Comparison of ENCODE assay signal across 16 cellular contexts in genomic region chr1:153951183-153951582, GRCh38. TPM values are rescaled to one million over a fixed set of nuclear protein-coding genes. Genes with fewer than 3 reads are reported as not detected.
DNase-seq lines count a peak whose midpoint lies in the region; ATAC-seq and TF ChIP-seq lines count a peak whose summit lies in the region.
"Had no signal": no experiment of that assay in that cellular context is flagged by ENCODE, and none has a peak within 500 bp of the region (broad histone marks: within the 10 kb centered on the region; RNA-seq: fewer than 3 reads in every experiment).

No MANE protein-coding gene starts in this region.

- H3K36me3 Mint-ChIP-seq in activated CD4-positive, alpha-beta memory T cell treated with anti-CD3 and anti-CD28 coated beads for 36 hours: peaks cover 38% of the 10 kb centered on the region
- H3K36me3 Mint-ChIP-seq in activated CD4-positive, alpha-beta memory T cell treated with anti-CD3 and anti-CD28 coated beads, Interleukin-2, amount 10 ng/mL, durations not matched to agents 7 days and 5 days (ENCODE audit: low read depth): peaks cover 66% of the 10 kb centered on the region
- H3K36me3 Mint-ChIP-seq in CD4-positive, alpha-beta T cell (ENCODE audit: low read depth): peaks cover 70% of the 10 kb centered on the region
- H3K36me3 Mint-ChIP-seq in activated naive CD8-positive, alpha-beta T cell: peaks cover 7% of the 10 kb centered on the region
- peaks cover 0 to 36% (median 20%) of the 10 kb centered on the region in 5 donors for H3K36me3 Mint-ChIP-seq in naive thymus-derived CD4-positive, alpha-beta T cell
- H3K36me3 Mint-ChIP-seq in Caco-2 (ENCODE audit: insufficient read depth, unreplicated experiment): peaks cover 52% of the 10 kb centered on the region

- no peaks in the 10 kb centered on the region for H3K9me3 ChIP-seq in CD4-positive, alpha-beta T cell (ENCODE audit: control insufficient read depth, low read length)
- H3K9me3 ChIP-seq in naive thymus-derived CD4-positive, alpha-beta T cell (ENCODE audit: control insufficient read depth in 2 of 3, low read length in 3 of 3): no peaks in the 10 kb centered on the region
- no peaks in the 10 kb centered on the region for H3K9me3 ChIP-seq in Caco-2
- H3K9me3 ChIP-seq: BLaER1 had no signal

- no peaks in the 10 kb centered on the region for H3K9me3 Mint-ChIP-seq in activated CD4-positive, alpha-beta memory T cell treated with anti-CD3 and anti-CD28 coated beads for 36 hours
- H3K9me3 Mint-ChIP-seq in activated CD4-positive, alpha-beta memory T cell treated with anti-CD3 and anti-CD28 coated beads, Interleukin-2, amount 10 ng/mL, durations not matched to agents 7 days and 5 days: no peaks in the 10 kb centered on the region
- H3K9me3 Mint-ChIP-seq in CD4-positive, alpha-beta T cell: no peaks in the 10 kb centered on the region
- no peaks in the 10 kb centered on the region for H3K9me3 Mint-ChIP-seq in activated naive CD8-positive, alpha-beta T cell (ENCODE audit: low read depth)
- no peaks in the 10 kb centered on the region for H3K9me3 Mint-ChIP-seq in naive thymus-derived CD4-positive, alpha-beta T cell
- H3K9me3 Mint-ChIP-seq in Caco-2 (ENCODE audit: unreplicated experiment): no peaks in the 10 kb centered on the region

- peaks cover 22% of the 10 kb centered on the region for H3K4me1 Mint-ChIP-seq in activated CD4-positive, alpha-beta memory T cell treated with anti-CD3 and anti-CD28 coated beads for 36 hours (ENCODE audit: low read depth)
- H3K4me1 Mint-ChIP-seq in activated CD4-positive, alpha-beta memory T cell treated with anti-CD3 and anti-CD28 coated beads, Interleukin-2, amount 10 ng/mL, durations not matched to agents 7 days and 5 days: peaks cover 28% of the 10 kb centered on the region
- peaks cover 32% of the 10 kb centered on the region for H3K4me1 Mint-ChIP-seq in CD4-positive, alpha-beta T cell (ENCODE audit: low read depth)
- peaks cover 31% of the 10 kb centered on the region for H3K4me1 Mint-ChIP-seq in activated naive CD8-positive, alpha-beta T cell (ENCODE audit: low read depth)
- H3K4me1 Mint-ChIP-seq in naive thymus-derived CD4-positive, alpha-beta T cell: peaks cover 19 to 45% (median 32%) of the 10 kb centered on the region in 7 donors
- peaks cover 21% of the 10 kb centered on the region for H3K4me1 Mint-ChIP-seq in Caco-2 (ENCODE audit: low read depth, unreplicated experiment)

- POLR2A ChIA-PET in activated CD4-positive, alpha-beta memory T cell treated with anti-CD3 and anti-CD28 coated beads for 36 hours (lab: Charles Lee): interaction anchor here (0.9 kb wide), 1 partner anchor 11 kb away, joined by 3 read pairs; no protein-coding TSS in a partner anchor
- POLR2A ChIA-PET in activated CD4-positive, alpha-beta memory T cell treated with anti-CD3 and anti-CD28 coated beads, Interleukin-2, amount 10 ng/mL, durations not matched to agents 7 days and 5 days (lab: Charles Lee): interaction anchor here (0.6 to 1.3 kb wide), 3 partner anchors 11 to 28 kb away, joined by 3 read pairs; partner anchors contain the start of gene JTB
- POLR2A ChIA-PET in CD4-positive, alpha-beta T cell (lab: Charles Lee): no interaction called here
- POLR2A ChIA-PET in naive thymus-derived CD4-positive, alpha-beta T cell (lab: Charles Lee): no interaction called here
- POLR2A ChIA-PET in Caco-2 (lab: Charles Lee): no interaction called here

- H3K4me1 ChIP-seq in naive thymus-derived CD4-positive, alpha-beta T cell (ENCODE audit: control insufficient read depth in 2 of 2, insufficient read depth in 2 of 2, low read length in 2 of 2): peaks cover 17 to 28% of the 10 kb centered on the region in 2 donors
- H3K4me1 ChIP-seq in Caco-2: peaks cover 17% of the 10 kb centered on the region

- no peaks in the 10 kb centered on the region for H3K27me3 Mint-ChIP-seq in activated CD4-positive, alpha-beta memory T cell treated with anti-CD3 and anti-CD28 coated beads for 36 hours
- H3K27me3 Mint-ChIP-seq in activated CD4-positive, alpha-beta memory T cell treated with anti-CD3 and anti-CD28 coated beads, Interleukin-2, amount 10 ng/mL, durations not matched to agents 7 days and 5 days: no peaks in the 10 kb centered on the region
- H3K27me3 Mint-ChIP-seq in CD4-positive, alpha-beta T cell: no peaks in the 10 kb centered on the region
- H3K27me3 Mint-ChIP-seq in activated naive CD8-positive, alpha-beta T cell: no peaks in the 10 kb centered on the region
- H3K27me3 Mint-ChIP-seq in naive thymus-derived CD4-positive, alpha-beta T cell: no peaks in the 10 kb centered on the region
- H3K27me3 Mint-ChIP-seq in Caco-2 (ENCODE audit: insufficient read depth, unreplicated experiment): no peaks in the 10 kb centered on the region

- H3K4me3 ChIP-seq in naive thymus-derived CD4-positive, alpha-beta T cell (ENCODE audit: low read length): no peak overlapping the region
- H3K4me3 ChIP-seq in Caco-2 (ENCODE audit: low read depth, low read length): no peak overlapping the region
- H3K4me3 ChIP-seq: BLaER1 had no signal

- CTCF ChIA-PET in activated CD4-positive, alpha-beta memory T cell treated with anti-CD3 and anti-CD28 coated beads for 36 hours (lab: Charles Lee): interaction anchor here (1.0 kb wide), 1 partner anchor 153 kb away, joined by 3 read pairs; no protein-coding TSS in a partner anchor
- CTCF ChIA-PET in activated CD4-positive, alpha-beta memory T cell treated with anti-CD3 and anti-CD28 coated beads, Interleukin-2, amount 10 ng/mL, durations not matched to agents 7 days and 5 days (lab: Charles Lee): interaction anchor here (1.0 kb wide), 1 partner anchor 36 kb away, joined by 3 read pairs; no protein-coding TSS in a partner anchor
- CTCF ChIA-PET in CD4-positive, alpha-beta T cell (lab: Charles Lee): no interaction called here
- CTCF ChIA-PET in naive thymus-derived CD4-positive, alpha-beta T cell (lab: Charles Lee): no interaction called here
- CTCF ChIA-PET in Caco-2 (lab: Charles Lee): no interaction called here

- no peak for TF ChIP-seq CTCF in CD4-positive, alpha-beta T cell (IDR thresholded peaks at IDR 0.05)
- no peak for TF ChIP-seq CTCF in Caco-2 (IDR thresholded peaks at IDR 0.05; ENCODE audit: insufficient read depth in 1 of 2, low read depth in 1 of 2, low read length in 1 of 2, severe bottlenecking in 1 of 2, unreplicated experiment in 1 of 2)

- no peaks in the 10 kb centered on the region for H3K27me3 ChIP-seq in CD4-positive, alpha-beta T cell (ENCODE audit: control insufficient read depth, insufficient read depth, low read length)
- no peaks in the 10 kb centered on the region for H3K27me3 ChIP-seq in naive thymus-derived CD4-positive, alpha-beta T cell (ENCODE audit: control insufficient read depth in 2 of 2, insufficient read depth in 2 of 2, low read length in 2 of 2)
- no peaks in the 10 kb centered on the region for H3K27me3 ChIP-seq in Caco-2 (replicated peaks; ENCODE audit: control insufficient read depth, insufficient read depth, low read length)
- H3K27me3 ChIP-seq: BLaER1 had no signal

- ATAC-seq in CD4-positive, alpha-beta T cell (ENCODE audit: poor library complexity): no peak
- no peak for ATAC-seq in naive thymus-derived CD4-positive, alpha-beta T cell
- no peak for ATAC-seq in GM18909 (IDR thresholded peaks at IDR 0.05; ENCODE audit: poor library complexity, unreplicated experiment)

- DNase-seq in activated CD4-positive, alpha-beta memory T cell treated with anti-CD3 and anti-CD28 coated beads for 36 hours: no peak
- DNase-seq in activated CD4-positive, alpha-beta memory T cell treated with anti-CD3 and anti-CD28 coated beads, Interleukin-2, amount 10 ng/mL, durations not matched to agents 7 days and 5 days: no peak
- no peak for DNase-seq in CD4-positive, alpha-beta T cell
- DNase-seq in naive thymus-derived CD4-positive, alpha-beta T cell: no peak
- no peak for DNase-seq in Caco-2
- no peak for DNase-seq in NCI-H2029 (lab: John Stamatoyannopoulos, UW)
- DNase-seq: 8988T, DND-41, GOT3, NCI-H187, NCI-H446 treated with DMSO at 0.1 percent for 48 hours, NCI-H748 treated with DMSO at 0.1 percent for 48 hours, RPMI8226 had no signal

- intact Hi-C loops in activated CD4-positive, alpha-beta memory T cell treated with anti-CD3 and anti-CD28 coated beads for 36 hours (cut with micrococcal nuclease): no loop called here
- intact Hi-C loops in CD4-positive, alpha-beta T cell (cut with DNase I, micrococcal nuclease): no loop called here
- intact Hi-C loops in naive thymus-derived CD4-positive, alpha-beta T cell (cut with micrococcal nuclease): no loop called here
- intact Hi-C loops in Caco-2 (cut with micrococcal nuclease; ENCODE audit: unreplicated experiment): no loop called here

- no peak overlapping the region for H3K4me3 Mint-ChIP-seq in activated CD4-positive, alpha-beta memory T cell treated with anti-CD3 and anti-CD28 coated beads for 36 hours
- H3K4me3 Mint-ChIP-seq in activated CD4-positive, alpha-beta memory T cell treated with anti-CD3 and anti-CD28 coated beads, Interleukin-2, amount 10 ng/mL, durations not matched to agents 7 days and 5 days: no peak overlapping the region
- H3K4me3 Mint-ChIP-seq in CD4-positive, alpha-beta T cell: no peak overlapping the region
- no peak overlapping the region for H3K4me3 Mint-ChIP-seq in activated naive CD8-positive, alpha-beta T cell
- peak overlapping the region in 1 of 10 donors; percentile 41 for H3K4me3 Mint-ChIP-seq in naive thymus-derived CD4-positive, alpha-beta T cell
- no peak overlapping the region for H3K4me3 Mint-ChIP-seq in Caco-2 (ENCODE audit: unreplicated experiment)

- peak overlapping the region; percentile 16 for H3K27ac Mint-ChIP-seq in activated CD4-positive, alpha-beta memory T cell treated with anti-CD3 and anti-CD28 coated beads for 36 hours
- no peak overlapping the region for H3K27ac Mint-ChIP-seq in activated CD4-positive, alpha-beta memory T cell treated with anti-CD3 and anti-CD28 coated beads, Interleukin-2, amount 10 ng/mL, durations not matched to agents 7 days and 5 days
- peak overlapping the region; percentile 40 for H3K27ac Mint-ChIP-seq in CD4-positive, alpha-beta T cell
- peak overlapping the region; percentile 55 for H3K27ac Mint-ChIP-seq in activated naive CD8-positive, alpha-beta T cell
- peak overlapping the region in 8 of 9 donors; percentile 2 to 89 (median 66) for H3K27ac Mint-ChIP-seq in naive thymus-derived CD4-positive, alpha-beta T cell
- H3K27ac Mint-ChIP-seq in Caco-2 (ENCODE audit: unreplicated experiment): no peak overlapping the region

- peaks cover 27 to 72% (median 41%) of the 10 kb centered on the region in 3 experiments for H3K36me3 ChIP-seq in naive thymus-derived CD4-positive, alpha-beta T cell (ENCODE audit: control insufficient read depth in 2 of 3, insufficient read depth in 3 of 3, low read length in 3 of 3)
- H3K36me3 ChIP-seq in Caco-2 (ENCODE audit: control insufficient read depth, insufficient read depth, low read length): peaks cover 6% of the 10 kb centered on the region

- no TSS peak for BruUV-seq in Caco-2 (replicated peaks; lab: Mats Ljungman, UMichigan)

- no peak overlapping the region for H3K27ac ChIP-seq in CD4-positive, alpha-beta T cell (ENCODE audit: low read depth, low read length)
- H3K27ac ChIP-seq in naive thymus-derived CD4-positive, alpha-beta T cell (ENCODE audit: low read depth, low read length): no peak overlapping the region
- H3K27ac ChIP-seq: BLaER1 had no signal

RNA-seq across cellular contexts. Expression of gene DENND4B, which starts 4.7 kb away (rescaled TPM):
- 100 to 1,000 TPM in 1 of 2 experiments, 10 to 100 TPM in 1; 98.1 to 108 TPM for total RNA-seq in activated CD4-positive, alpha-beta memory T cell treated with anti-CD3 and anti-CD28 coated beads for 36 hours
- 100 to 1,000 TPM; 159 to 166 TPM for total RNA-seq in activated CD4-positive, alpha-beta memory T cell treated with anti-CD3 and anti-CD28 coated beads, Interleukin-2, amount 10 ng/mL, durations not matched to agents 7 days and 5 days
- total RNA-seq in CD4-positive, alpha-beta T cell: 10 to 100 TPM; 87.0 to 98.7 TPM
- total RNA-seq in naive thymus-derived CD4-positive, alpha-beta T cell: 100 to 1,000 TPM; 148 to 223 (median 197) TPM
- 10 to 100 TPM; 12.5 to 27.0 TPM for polyA plus RNA-seq in naive thymus-derived CD4-positive, alpha-beta T cell
- 78.2 and 79.0 TPM in 2 replicates for total RNA-seq in Caco-2 (2022)

RNA-seq across cellular contexts. Expression of gene CRTC2, which starts 7.2 kb away (rescaled TPM):
- 10 to 100 TPM; 60.8 to 78.0 TPM for total RNA-seq in activated CD4-positive, alpha-beta memory T cell treated with anti-CD3 and anti-CD28 coated beads for 36 hours
- total RNA-seq in activated CD4-positive, alpha-beta memory T cell treated with anti-CD3 and anti-CD28 coated beads, Interleukin-2, amount 10 ng/mL, durations not matched to agents 7 days and 5 days: 100 to 1,000 TPM; 107 TPM
- total RNA-seq in CD4-positive, alpha-beta T cell: 100 to 1,000 TPM; 147 to 152 TPM
- total RNA-seq in naive thymus-derived CD4-positive, alpha-beta T cell: 100 to 1,000 TPM in 4 of 5 experiments, 10 to 100 TPM in 1; 86.1 to 157 (median 119) TPM
- 10 to 100 TPM; 25.2 to 44.8 TPM for polyA plus RNA-seq in naive thymus-derived CD4-positive, alpha-beta T cell
- 24.4 and 30.8 TPM in 2 replicates for total RNA-seq in Caco-2 (2022)

RNA-seq across cellular contexts. Expression of gene SLC39A1, which starts 12.2 kb away (rescaled TPM):
- 10 to 100 TPM; 67.0 to 68.7 TPM for total RNA-seq in activated CD4-positive, alpha-beta memory T cell treated with anti-CD3 and anti-CD28 coated beads for 36 hours
- total RNA-seq in activated CD4-positive, alpha-beta memory T cell treated with anti-CD3 and anti-CD28 coated beads, Interleukin-2, amount 10 ng/mL, durations not matched to agents 7 days and 5 days: 10 to 100 TPM; 42.5 to 42.6 TPM
- 1 to 10 TPM; 6.4 to 6.9 TPM for total RNA-seq in CD4-positive, alpha-beta T cell
- total RNA-seq in naive thymus-derived CD4-positive, alpha-beta T cell: 10 to 100 TPM; 14.4 to 53.2 (median 18.7) TPM
- 10 to 100 TPM; 27.8 to 37.4 TPM for polyA plus RNA-seq in naive thymus-derived CD4-positive, alpha-beta T cell
- 135 and 150 TPM in 2 replicates for total RNA-seq in Caco-2 (2022)

RNA-seq across cellular contexts. Expression of gene CREB3L4, which starts 16.5 kb away (rescaled TPM):
- 1 to 10 TPM; 8.5 to 8.7 TPM for total RNA-seq in activated CD4-positive, alpha-beta memory T cell treated with anti-CD3 and anti-CD28 coated beads for 36 hours
- total RNA-seq in activated CD4-positive, alpha-beta memory T cell treated with anti-CD3 and anti-CD28 coated beads, Interleukin-2, amount 10 ng/mL, durations not matched to agents 7 days and 5 days: 1 to 10 TPM; 7.0 to 8.4 TPM
- 1 to 10 TPM; 2.9 to 3.9 TPM for total RNA-seq in CD4-positive, alpha-beta T cell
- total RNA-seq in naive thymus-derived CD4-positive, alpha-beta T cell: 1 to 10 TPM; 4.6 to 8.4 (median 7.0) TPM
- 1 to 10 TPM; 6.2 to 7.7 TPM for polyA plus RNA-seq in naive thymus-derived CD4-positive, alpha-beta T cell
- total RNA-seq in Caco-2 (2022): 9.0 and 9.8 TPM in 2 replicates

RNA-seq across cellular contexts. Expression of gene JTB, which starts 26.3 kb away (rescaled TPM):
- total RNA-seq in activated CD4-positive, alpha-beta memory T cell treated with anti-CD3 and anti-CD28 coated beads for 36 hours: 100 to 1,000 TPM; 134 to 136 TPM
- 100 to 1,000 TPM; 120 to 127 TPM for total RNA-seq in activated CD4-positive, alpha-beta memory T cell treated with anti-CD3 and anti-CD28 coated beads, Interleukin-2, amount 10 ng/mL, durations not matched to agents 7 days and 5 days
- 10 to 100 TPM; 80.4 to 80.9 TPM for total RNA-seq in CD4-positive, alpha-beta T cell
- total RNA-seq in naive thymus-derived CD4-positive, alpha-beta T cell: 100 to 1,000 TPM in 3 of 5 experiments, 10 to 100 TPM in 2; 78.4 to 134 (median 104) TPM
- 100 to 1,000 TPM; 294 to 319 TPM for polyA plus RNA-seq in naive thymus-derived CD4-positive, alpha-beta T cell
- 123 and 124 TPM in 2 replicates for total RNA-seq in Caco-2 (2022)

Comparison
In these comparisons a context has a peak if more than half of its experiments do, and no peak if none do; other contexts are left out.
1. H3K27ac Mint-ChIP-seq: peak in activated CD4-positive, alpha-beta memory T cell treated with anti-CD3 and anti-CD28 coated beads for 36 hours (single experiment), CD4-positive, alpha-beta T cell (single experiment), activated naive CD8-positive, alpha-beta T cell (single experiment) and naive thymus-derived CD4-positive, alpha-beta T cell (8 of 9); none in activated CD4-positive, alpha-beta memory T cell treated with anti-CD3 and anti-CD28 coated beads, Interleukin-2, amount 10 ng/mL, durations not matched to agents 7 days and 5 days (single experiment) and Caco-2 (single experiment).
2. CTCF ChIA-PET loops: an anchor here in activated CD4-positive, alpha-beta memory T cell treated with anti-CD3 and anti-CD28 coated beads for 36 hours (1.0 kb wide) and activated CD4-positive, alpha-beta memory T cell treated with anti-CD3 and anti-CD28 coated beads, Interleukin-2, amount 10 ng/mL, durations not matched to agents 7 days and 5 days (1.0 kb wide); none called in CD4-positive, alpha-beta T cell, naive thymus-derived CD4-positive, alpha-beta T cell and Caco-2.
3. POLR2A ChIA-PET loops: an anchor here in activated CD4-positive, alpha-beta memory T cell treated with anti-CD3 and anti-CD28 coated beads for 36 hours (0.9 kb wide) and activated CD4-positive, alpha-beta memory T cell treated with anti-CD3 and anti-CD28 coated beads, Interleukin-2, amount 10 ng/mL, durations not matched to agents 7 days and 5 days (0.6 to 1.3 kb wide); none called in CD4-positive, alpha-beta T cell, naive thymus-derived CD4-positive, alpha-beta T cell and Caco-2.